1 cellular context compared by ENCODE assay signal in the genomic region with DNA sequence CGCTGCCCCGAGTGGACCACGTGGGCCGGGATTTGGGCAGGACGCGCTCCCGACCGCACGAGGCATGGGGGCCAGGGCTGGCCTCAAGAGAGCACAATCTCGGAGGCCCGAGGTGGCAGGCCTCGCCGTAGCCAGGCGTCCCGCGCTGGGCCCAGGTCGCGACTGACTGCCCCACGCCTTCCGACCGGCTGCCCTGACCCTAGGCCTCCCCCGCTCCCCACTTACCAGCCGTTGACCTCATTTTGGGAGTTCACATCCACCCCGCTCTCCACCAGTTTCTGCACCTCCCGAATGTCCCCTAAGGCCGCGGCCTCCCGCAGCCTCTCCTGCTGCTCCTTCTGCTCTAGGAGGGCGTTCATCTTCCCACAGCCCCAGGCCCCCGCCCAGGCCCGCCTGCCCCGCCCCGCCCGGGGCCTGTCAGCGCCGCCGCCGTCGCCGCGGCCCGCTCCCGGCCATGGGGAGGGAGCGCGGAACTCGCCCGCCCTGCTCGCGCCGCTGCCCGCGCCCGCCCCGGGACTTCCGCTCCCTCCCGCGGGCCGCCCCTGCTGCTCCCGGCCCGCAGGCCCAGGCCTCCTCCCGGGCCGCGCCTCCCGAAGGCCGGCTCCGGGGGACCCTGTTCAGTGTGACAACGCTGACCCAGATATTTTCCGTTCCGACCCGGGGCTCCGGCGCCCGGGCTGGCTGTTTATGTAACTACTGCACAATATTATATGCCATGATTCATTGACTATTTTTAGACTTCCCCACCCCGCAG.
TF ChIP-seq lines count a peak whose summit lies in the region.

A gene with protein sequence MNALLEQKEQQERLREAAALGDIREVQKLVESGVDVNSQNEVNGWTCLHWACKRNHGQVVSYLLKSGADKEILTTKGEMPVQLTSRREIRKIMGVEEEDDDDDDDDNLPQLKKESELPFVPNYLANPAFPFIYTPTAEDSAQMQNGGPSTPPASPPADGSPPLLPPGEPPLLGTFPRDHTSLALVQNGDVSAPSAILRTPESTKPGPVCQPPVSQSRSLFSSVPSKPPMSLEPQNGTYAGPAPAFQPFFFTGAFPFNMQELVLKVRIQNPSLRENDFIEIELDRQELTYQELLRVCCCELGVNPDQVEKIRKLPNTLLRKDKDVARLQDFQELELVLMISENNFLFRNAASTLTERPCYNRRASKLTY (minus strand): TSS at position 619 of the 754 bp plus-strand sequence. CDS start 260 bp downstream, at position 359.

TF ChIP-seq in HepG2, 621 proteins besides CTCF, POLR2A, EP300 and RAD21 (continued from another document and continues in another):
- TF ChIP-seq, protein P1, sequence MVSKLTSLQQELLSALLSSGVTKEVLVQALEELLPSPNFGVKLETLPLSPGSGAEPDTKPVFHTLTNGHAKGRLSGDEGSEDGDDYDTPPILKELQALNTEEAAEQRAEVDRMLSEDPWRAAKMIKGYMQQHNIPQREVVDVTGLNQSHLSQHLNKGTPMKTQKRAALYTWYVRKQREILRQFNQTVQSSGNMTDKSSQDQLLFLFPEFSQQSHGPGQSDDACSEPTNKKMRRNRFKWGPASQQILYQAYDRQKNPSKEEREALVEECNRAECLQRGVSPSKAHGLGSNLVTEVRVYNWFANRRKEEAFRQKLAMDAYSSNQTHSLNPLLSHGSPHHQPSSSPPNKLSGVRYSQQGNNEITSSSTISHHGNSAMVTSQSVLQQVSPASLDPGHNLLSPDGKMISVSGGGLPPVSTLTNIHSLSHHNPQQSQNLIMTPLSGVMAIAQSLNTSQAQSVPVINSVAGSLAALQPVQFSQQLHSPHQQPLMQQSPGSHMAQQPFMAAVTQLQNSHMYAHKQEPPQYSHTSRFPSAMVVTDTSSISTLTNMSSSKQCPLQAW (CRISPR knock-in tag; IDR thresholded peaks at IDR 0.05), result peak; percentile 55; the same call in 1 of the 2 replicates
- TF ChIP-seq, protein P2, sequence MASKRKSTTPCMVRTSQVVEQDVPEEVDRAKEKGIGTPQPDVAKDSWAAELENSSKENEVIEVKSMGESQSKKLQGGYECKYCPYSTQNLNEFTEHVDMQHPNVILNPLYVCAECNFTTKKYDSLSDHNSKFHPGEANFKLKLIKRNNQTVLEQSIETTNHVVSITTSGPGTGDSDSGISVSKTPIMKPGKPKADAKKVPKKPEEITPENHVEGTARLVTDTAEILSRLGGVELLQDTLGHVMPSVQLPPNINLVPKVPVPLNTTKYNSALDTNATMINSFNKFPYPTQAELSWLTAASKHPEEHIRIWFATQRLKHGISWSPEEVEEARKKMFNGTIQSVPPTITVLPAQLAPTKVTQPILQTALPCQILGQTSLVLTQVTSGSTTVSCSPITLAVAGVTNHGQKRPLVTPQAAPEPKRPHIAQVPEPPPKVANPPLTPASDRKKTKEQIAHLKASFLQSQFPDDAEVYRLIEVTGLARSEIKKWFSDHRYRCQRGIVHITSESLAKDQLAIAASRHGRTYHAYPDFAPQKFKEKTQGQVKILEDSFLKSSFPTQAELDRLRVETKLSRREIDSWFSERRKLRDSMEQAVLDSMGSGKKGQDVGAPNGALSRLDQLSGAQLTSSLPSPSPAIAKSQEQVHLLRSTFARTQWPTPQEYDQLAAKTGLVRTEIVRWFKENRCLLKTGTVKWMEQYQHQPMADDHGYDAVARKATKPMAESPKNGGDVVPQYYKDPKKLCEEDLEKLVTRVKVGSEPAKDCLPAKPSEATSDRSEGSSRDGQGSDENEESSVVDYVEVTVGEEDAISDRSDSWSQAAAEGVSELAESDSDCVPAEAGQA (IDR thresholded peaks at IDR 0.05; ENCODE audit: low read depth), result peak; percentile 64; the same call in 1 of the 2 replicates
- TF ChIP-seq, protein P2 (CRISPR knock-in tag; IDR thresholded peaks at IDR 0.05; ENCODE audit: borderline replicate concordance), result peak; percentile 76; the same call in 1 of the 2 replicates
- TF ChIP-seq AKAP8 (CRISPR knock-in tag; IDR thresholded peaks at IDR 0.05) (no peak), CHD2 (IDR thresholded peaks at IDR 0.05; ENCODE audit: low read depth, low read length) (0 out of 2 replicates have a peak, but pooled peaks have one; percentile 29), ZNF660 (CRISPR knock-in tag; IDR thresholded peaks at IDR 0.05; ENCODE audit: borderline replicate concordance, low read depth) (no peak), SP5 (CRISPR knock-in tag; IDR thresholded peaks at IDR 0.05; ENCODE audit: borderline replicate concordance, low read depth) (peak; percentile 43; the same call in 1 of the 2 replicates), DR1 (CRISPR knock-in tag; IDR thresholded peaks at IDR 0.05) (no peak), ZNF674 (CRISPR knock-in tag; IDR thresholded peaks at IDR 0.05; ENCODE audit: low read depth) (peak; percentile 83; the same call in 1 of the 2 replicates), SALL2 (CRISPR knock-in tag; IDR thresholded peaks at IDR 0.05) (peak; percentile 67), MTA1 (CRISPR knock-in tag; IDR thresholded peaks at IDR 0.05; ENCODE audit: borderline replicate concordance) (peak; percentile 49; the same call in 1 of the 2 replicates), TP53 (CRISPR knock-in tag; conservative IDR thresholded peaks at IDR 0.05) (peak; percentile 38; the same call in 1 of the 2 replicates), TBX2 (CRISPR knock-in tag; IDR thresholded peaks at IDR 0.05; ENCODE audit: borderline replicate concordance) (peak; percentile 77; the same call in 1 of the 2 replicates), NR2C2 (CRISPR knock-in tag; IDR thresholded peaks at IDR 0.05; ENCODE audit: borderline replicate concordance) (peak; percentile 70), ZNF713 (CRISPR knock-in tag; IDR thresholded peaks at IDR 0.05) (no peak; the same call in 1 of the 2 replicates), ZNF841 (CRISPR knock-in tag; IDR thresholded peaks at IDR 0.05; ENCODE audit: borderline replicate concordance) (no peak), KAT8 (CRISPR knock-in tag; IDR thresholded peaks at IDR 0.05) (peak; percentile 99), ZNF24 (IDR thresholded peaks at IDR 0.05) (peak; percentile 79; the same call in 1 of the 2 replicates), ELF4 (CRISPR knock-in tag; IDR thresholded peaks at IDR 0.05; ENCODE audit: borderline replicate concordance) (peak; percentile 67; the same call in 1 of the 2 replicates), JUNB (CRISPR knock-in tag; IDR thresholded peaks at IDR 0.05; ENCODE audit: borderline replicate concordance) (no peak), CBFB (CRISPR knock-in tag; IDR thresholded peaks at IDR 0.05) (peak; percentile 81), NRL (CRISPR knock-in tag; IDR thresholded peaks at IDR 0.05; ENCODE audit: borderline replicate concordance) (peak; percentile 90), TRIM24 (CRISPR knock-in tag; IDR thresholded peaks at IDR 0.05) (no peak), MIER2 (CRISPR knock-in tag; IDR thresholded peaks at IDR 0.05) (peak; percentile 80; the same call in 1 of the 2 replicates), PCBP2 (optimal IDR thresholded peaks at IDR 0.05; ENCODE audit: low read depth, low read length, poor library complexity, severe bottlenecking) (no peak), RXRA (CRISPR knock-in tag; IDR thresholded peaks at IDR 0.05) (peak; percentile 82), GATAD1 (CRISPR knock-in tag; IDR thresholded peaks at IDR 0.05) (peak; percentile 90), THYN1 (CRISPR knock-in tag; IDR thresholded peaks at IDR 0.05; ENCODE audit: borderline replicate concordance, low read depth) (no peak), SIN3A (IDR thresholded peaks at IDR 0.05; ENCODE audit: borderline replicate concordance, low read depth, low read length) (peak; percentile 86), PHF5A (CRISPR knock-in tag; IDR thresholded peaks at IDR 0.05; ENCODE audit: low read depth, unreplicated experiment) (peak; percentile 90), SKI (IDR thresholded peaks at IDR 0.05; ENCODE audit: partially characterized antibody) (peak; percentile 81), MED8 (CRISPR knock-in tag; IDR thresholded peaks at IDR 0.05; ENCODE audit: insufficient replicate concordance) (peak; percentile 82), NFATC3 (CRISPR knock-in tag; IDR thresholded peaks at IDR 0.05) (no peak), ZNF775 (CRISPR knock-in tag; IDR thresholded peaks at IDR 0.05; ENCODE audit: borderline replicate concordance) (no peak)
- TF ChIP-seq, protein P3, sequence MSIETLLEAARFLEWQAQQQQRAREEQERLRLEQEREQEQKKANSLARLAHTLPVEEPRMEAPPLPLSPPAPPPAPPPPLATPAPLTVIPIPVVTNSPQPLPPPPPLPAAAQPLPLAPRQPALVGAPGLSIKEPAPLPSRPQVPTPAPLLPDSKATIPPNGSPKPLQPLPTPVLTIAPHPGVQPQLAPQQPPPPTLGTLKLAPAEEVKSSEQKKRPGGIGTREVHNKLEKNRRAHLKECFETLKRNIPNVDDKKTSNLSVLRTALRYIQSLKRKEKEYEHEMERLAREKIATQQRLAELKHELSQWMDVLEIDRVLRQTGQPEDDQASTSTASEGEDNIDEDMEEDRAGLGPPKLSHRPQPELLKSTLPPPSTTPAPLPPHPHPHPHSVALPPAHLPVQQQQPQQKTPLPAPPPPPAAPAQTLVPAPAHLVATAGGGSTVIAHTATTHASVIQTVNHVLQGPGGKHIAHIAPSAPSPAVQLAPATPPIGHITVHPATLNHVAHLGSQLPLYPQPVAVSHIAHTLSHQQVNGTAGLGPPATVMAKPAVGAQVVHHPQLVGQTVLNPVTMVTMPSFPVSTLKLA (IDR thresholded peaks at IDR 0.05), result peak; percentile 43; the same call in 1 of the 2 replicates
- TF ChIP-seq, protein P4, sequence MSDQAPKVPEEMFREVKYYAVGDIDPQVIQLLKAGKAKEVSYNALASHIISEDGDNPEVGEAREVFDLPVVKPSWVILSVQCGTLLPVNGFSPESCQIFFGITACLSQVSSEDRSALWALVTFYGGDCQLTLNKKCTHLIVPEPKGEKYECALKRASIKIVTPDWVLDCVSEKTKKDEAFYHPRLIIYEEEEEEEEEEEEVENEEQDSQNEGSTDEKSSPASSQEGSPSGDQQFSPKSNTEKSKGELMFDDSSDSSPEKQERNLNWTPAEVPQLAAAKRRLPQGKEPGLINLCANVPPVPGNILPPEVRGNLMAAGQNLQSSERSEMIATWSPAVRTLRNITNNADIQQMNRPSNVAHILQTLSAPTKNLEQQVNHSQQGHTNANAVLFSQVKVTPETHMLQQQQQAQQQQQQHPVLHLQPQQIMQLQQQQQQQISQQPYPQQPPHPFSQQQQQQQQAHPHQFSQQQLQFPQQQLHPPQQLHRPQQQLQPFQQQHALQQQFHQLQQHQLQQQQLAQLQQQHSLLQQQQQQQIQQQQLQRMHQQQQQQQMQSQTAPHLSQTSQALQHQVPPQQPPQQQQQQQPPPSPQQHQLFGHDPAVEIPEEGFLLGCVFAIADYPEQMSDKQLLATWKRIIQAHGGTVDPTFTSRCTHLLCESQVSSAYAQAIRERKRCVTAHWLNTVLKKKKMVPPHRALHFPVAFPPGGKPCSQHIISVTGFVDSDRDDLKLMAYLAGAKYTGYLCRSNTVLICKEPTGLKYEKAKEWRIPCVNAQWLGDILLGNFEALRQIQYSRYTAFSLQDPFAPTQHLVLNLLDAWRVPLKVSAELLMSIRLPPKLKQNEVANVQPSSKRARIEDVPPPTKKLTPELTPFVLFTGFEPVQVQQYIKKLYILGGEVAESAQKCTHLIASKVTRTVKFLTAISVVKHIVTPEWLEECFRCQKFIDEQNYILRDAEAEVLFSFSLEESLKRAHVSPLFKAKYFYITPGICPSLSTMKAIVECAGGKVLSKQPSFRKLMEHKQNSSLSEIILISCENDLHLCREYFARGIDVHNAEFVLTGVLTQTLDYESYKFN (CRISPR knock-in tag; conservative IDR thresholded peaks at IDR 0.05), result peak; percentile 47
- TF ChIP-seq, protein P5, sequence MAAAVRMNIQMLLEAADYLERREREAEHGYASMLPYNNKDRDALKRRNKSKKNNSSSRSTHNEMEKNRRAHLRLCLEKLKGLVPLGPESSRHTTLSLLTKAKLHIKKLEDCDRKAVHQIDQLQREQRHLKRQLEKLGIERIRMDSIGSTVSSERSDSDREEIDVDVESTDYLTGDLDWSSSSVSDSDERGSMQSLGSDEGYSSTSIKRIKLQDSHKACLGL (CRISPR knock-in tag; IDR thresholded peaks at IDR 0.05), result peak; percentile 52; the same call in 1 of the 2 replicates
- TF ChIP-seq, protein P6, sequence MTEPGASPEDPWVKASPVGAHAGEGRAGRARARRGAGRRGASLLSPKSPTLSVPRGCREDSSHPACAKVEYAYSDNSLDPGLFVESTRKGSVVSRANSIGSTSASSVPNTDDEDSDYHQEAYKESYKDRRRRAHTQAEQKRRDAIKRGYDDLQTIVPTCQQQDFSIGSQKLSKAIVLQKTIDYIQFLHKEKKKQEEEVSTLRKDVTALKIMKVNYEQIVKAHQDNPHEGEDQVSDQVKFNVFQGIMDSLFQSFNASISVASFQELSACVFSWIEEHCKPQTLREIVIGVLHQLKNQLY (CRISPR knock-in tag; IDR thresholded peaks at IDR 0.05), result peak; percentile 73; the same call in 1 of the 2 replicates
- TF ChIP-seq, protein P7, sequence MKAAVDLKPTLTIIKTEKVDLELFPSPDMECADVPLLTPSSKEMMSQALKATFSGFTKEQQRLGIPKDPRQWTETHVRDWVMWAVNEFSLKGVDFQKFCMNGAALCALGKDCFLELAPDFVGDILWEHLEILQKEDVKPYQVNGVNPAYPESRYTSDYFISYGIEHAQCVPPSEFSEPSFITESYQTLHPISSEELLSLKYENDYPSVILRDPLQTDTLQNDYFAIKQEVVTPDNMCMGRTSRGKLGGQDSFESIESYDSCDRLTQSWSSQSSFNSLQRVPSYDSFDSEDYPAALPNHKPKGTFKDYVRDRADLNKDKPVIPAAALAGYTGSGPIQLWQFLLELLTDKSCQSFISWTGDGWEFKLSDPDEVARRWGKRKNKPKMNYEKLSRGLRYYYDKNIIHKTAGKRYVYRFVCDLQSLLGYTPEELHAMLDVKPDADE (CRISPR knock-in tag; IDR thresholded peaks at IDR 0.05), result 0 out of 2 replicates have a peak, but pooled peaks have one; percentile 34
- TF ChIP-seq, protein P8, sequence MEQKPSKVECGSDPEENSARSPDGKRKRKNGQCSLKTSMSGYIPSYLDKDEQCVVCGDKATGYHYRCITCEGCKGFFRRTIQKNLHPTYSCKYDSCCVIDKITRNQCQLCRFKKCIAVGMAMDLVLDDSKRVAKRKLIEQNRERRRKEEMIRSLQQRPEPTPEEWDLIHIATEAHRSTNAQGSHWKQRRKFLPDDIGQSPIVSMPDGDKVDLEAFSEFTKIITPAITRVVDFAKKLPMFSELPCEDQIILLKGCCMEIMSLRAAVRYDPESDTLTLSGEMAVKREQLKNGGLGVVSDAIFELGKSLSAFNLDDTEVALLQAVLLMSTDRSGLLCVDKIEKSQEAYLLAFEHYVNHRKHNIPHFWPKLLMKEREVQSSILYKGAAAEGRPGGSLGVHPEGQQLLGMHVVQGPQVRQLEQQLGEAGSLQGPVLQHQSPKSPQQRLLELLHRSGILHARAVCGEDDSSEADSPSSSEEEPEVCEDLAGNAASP (CRISPR knock-in tag; IDR thresholded peaks at IDR 0.05; ENCODE audit: borderline replicate concordance), result 0 out of 2 replicates have a peak, but pooled peaks have one; percentile 49
